8 cellular contexts compared by ENCODE assay signal in the genomic region with DNA sequence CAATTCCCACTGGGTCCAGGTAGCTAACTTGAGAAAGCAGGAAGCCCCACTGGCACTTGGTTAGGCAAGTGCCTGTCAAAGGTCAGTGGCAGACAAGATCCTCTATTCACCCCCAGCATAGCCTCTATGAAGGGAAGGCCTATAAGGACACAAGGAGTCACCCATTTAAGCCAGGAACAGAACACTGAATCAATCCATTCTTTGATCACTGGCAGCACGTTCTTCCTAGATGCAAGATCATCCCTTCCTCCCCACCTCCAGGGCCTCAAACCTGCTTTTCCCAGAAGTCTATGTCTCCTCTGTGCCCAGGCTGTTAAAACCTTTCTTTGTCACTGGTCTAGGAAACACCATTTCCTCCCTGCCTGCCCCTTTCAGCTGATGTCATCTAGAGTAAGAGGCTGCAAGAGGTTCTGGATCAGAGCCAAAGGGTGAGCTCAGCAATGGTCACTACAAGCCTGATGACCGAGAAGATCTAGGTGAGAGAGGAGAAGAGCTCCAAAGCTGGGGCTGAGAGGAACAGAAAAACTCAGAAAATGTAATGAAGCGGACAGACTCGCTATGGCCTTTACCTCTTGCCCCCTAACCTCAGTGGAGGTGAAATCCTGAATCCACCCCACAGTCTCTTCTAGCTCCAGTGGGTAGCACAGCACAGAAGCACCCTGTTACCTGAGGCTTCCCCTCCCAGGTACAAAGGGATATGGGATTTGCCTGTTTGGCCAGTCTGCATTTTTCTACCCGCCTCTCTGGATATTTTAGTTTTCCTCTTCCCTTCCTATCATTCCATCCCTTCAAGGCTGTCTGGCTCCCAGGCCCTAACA. TPM values are rescaled to one million over a fixed set of nuclear protein-coding genes. Genes with fewer than 3 reads are reported as not detected.
DNase-seq lines count a peak whose midpoint lies in the region; ATAC-seq and TF ChIP-seq lines count a peak whose summit lies in the region.

No MANE protein-coding gene starts in this region.

- H3K27me3 Mint-ChIP-seq in Calu3 (ENCODE audit: unreplicated experiment): peaks cover 7% of the 10 kb centered on the region

- H3K27me3 ChIP-seq in muscle layer of duodenum (ENCODE audit: low read depth, low read length): no peaks in the 10 kb centered on the region

- no peak for ATAC-seq in HG02763 (IDR thresholded peaks at IDR 0.05; ENCODE audit: unreplicated experiment)

- peak; percentile 90 for DNase-seq in Calu3
- peak; percentile 65 for DNase-seq in HuH-7.5 (ENCODE audit: low spot score)
- DNase-seq in SW 1271 (lab: John Stamatoyannopoulos, UW): peak; percentile 56 to 74
- peak; percentile 96 to 98 for DNase-seq in erythroblast (lab: John Stamatoyannopoulos, UW)
- DNase-seq in GF-D8 (lab: John Stamatoyannopoulos, UW): no peak
- DNase-seq in activated CD8-positive, alpha-beta memory T cell treated with anti-CD3 and anti-CD28 coated beads, Interleukin-2, amount 50 U/mL, for 4 hours: no peak

- TF ChIP-seq POLR2A in erythroblast (IDR thresholded peaks at IDR 0.05; ENCODE audit: low read length): peak; percentile 73

- H3K27ac ChIP-seq in muscle layer of duodenum (ENCODE audit: low read length): peak overlapping the region; percentile 87

- H3K36me3 Mint-ChIP-seq in Calu3 (ENCODE audit: insufficient read depth, unreplicated experiment): peaks cover 83% of the 10 kb centered on the region

- TF ChIP-seq CTCF in Calu3 (IDR thresholded peaks at IDR 0.05; ENCODE audit: unreplicated experiment): no peak

- peaks cover 47% of the 10 kb centered on the region for H3K4me1 Mint-ChIP-seq in Calu3 (ENCODE audit: low read depth, unreplicated experiment)

- H3K27ac Mint-ChIP-seq in Calu3 (ENCODE audit: unreplicated experiment): peak overlapping the region; percentile 100

- H3K4me3 ChIP-seq in muscle layer of duodenum (ENCODE audit: low read depth in 1 of 2, low read length in 2 of 2): peak overlapping the region in 1 of 2 donors; percentile 19

- peaks cover 6 to 12% of the 10 kb centered on the region in 2 donors for H3K4me1 ChIP-seq in muscle layer of duodenum (ENCODE audit: control insufficient read depth in 1 of 2, insufficient read depth in 2 of 2, low read length in 2 of 2)

- no TSS peak for BruUV-seq in Calu3 (replicated peaks; lab: Mats Ljungman, UMichigan)

- intact Hi-C loops in Calu3 (cut with micrococcal nuclease; ENCODE audit: unreplicated experiment): no loop called here

- no peaks in the 10 kb centered on the region for H3K9me3 ChIP-seq in muscle layer of duodenum (ENCODE audit: control insufficient read depth in 1 of 2, low read length in 2 of 2)

- no peaks in the 10 kb centered on the region for H3K9me3 Mint-ChIP-seq in Calu3 (ENCODE audit: low read depth, unreplicated experiment)

- H3K4me3 Mint-ChIP-seq in Calu3 (ENCODE audit: low read depth, unreplicated experiment): peak overlapping the region; percentile 100

- H3K36me3 ChIP-seq in muscle layer of duodenum (ENCODE audit: control insufficient read depth in 1 of 2, insufficient read depth in 2 of 2, low read length in 2 of 2): peaks cover 22 to 37% of the 10 kb centered on the region in 2 donors

- CTCF ChIA-PET in Calu3 (lab: Charles Lee): interaction anchor here (0.5 to 1.5 kb wide), 6 partner anchors 9 to 299 kb away, joined by 3 read pairs; no protein-coding TSS in a partner anchor

RNA-seq across cellular contexts. Expression of a gene that starts 1.8 kb away (rescaled TPM):
- 186 and 188 TPM in 2 replicates for total RNA-seq in Calu3 (2022)

RNA-seq across cellular contexts. Expression of a gene that starts 8.4 kb away (rescaled TPM):
- total RNA-seq in Calu3 (2022): 48.2 and 53.2 TPM in 2 replicates

RNA-seq across cellular contexts. Expression of a gene that starts 17.6 kb away (rescaled TPM):
- total RNA-seq in Calu3 (2022): 0.15 and 0.19 TPM in 2 replicates

RNA-seq across cellular contexts. Expression of a gene that starts 51.2 kb away (rescaled TPM):
- total RNA-seq in Calu3 (2022): 25.7 and 31.9 TPM in 2 replicates

RNA-seq across cellular contexts. Expression of a gene that starts 51.4 kb away (rescaled TPM):
- 106 and 131 TPM in 2 replicates for total RNA-seq in Calu3 (2022)

Comparison
In these comparisons a context has a peak if more than half of its experiments do, and no peak if none do; other contexts are left out.
1. DNase-seq: peak in Calu3 (single experiment), HuH-7.5 (single experiment), SW 1271 (2 of 2) and erythroblast (2 of 2); none in GF-D8 (single experiment) and activated CD8-positive, alpha-beta memory T cell treated with anti-CD3 and anti-CD28 coated beads, Interleukin-2, amount 50 U/mL, for 4 hours (single experiment).